9 cellular contexts compared by ENCODE assay signal in genomic region chr2:233209117-233209977, GRCh38. TPM values are rescaled to one million over a fixed set of nuclear protein-coding genes. Genes with fewer than 3 reads are reported as not detected.
DNase-seq lines count a peak whose midpoint lies in the region; ATAC-seq and TF ChIP-seq lines count a peak whose summit lies in the region.
"Had no signal": no experiment of that assay in that cellular context is flagged by ENCODE, and none has a peak within 500 bp of the region (broad histone marks: within the 10 kb centered on the region; RNA-seq: fewer than 3 reads in every experiment).

No MANE protein-coding gene starts in this region.

- no peaks in the 10 kb centered on the region for H3K9me3 Mint-ChIP-seq in chondrocyte (ENCODE audit: low read depth)
- H3K9me3 Mint-ChIP-seq in natural killer cell treated with Interleukin-12 subunit alpha and Interleukin-12 subunit beta and Interleukin-15 and Interleukin-18, amount 100 ng/mL, for 72 hours, result no peaks in the 10 kb centered on the region

- no peaks in the 10 kb centered on the region for H3K27me3 ChIP-seq in MG63

- H3K4me1 Mint-ChIP-seq in chondrocyte (ENCODE audit: low read depth), result peaks cover 34% of the 10 kb centered on the region
- peaks cover 15 to 27% of the 10 kb centered on the region in 2 donors for H3K4me1 Mint-ChIP-seq in natural killer cell treated with Interleukin-12 subunit alpha and Interleukin-12 subunit beta and Interleukin-15 and Interleukin-18, amount 100 ng/mL, for 72 hours (ENCODE audit: low read depth in 2 of 2)

- no peak overlapping the region for H3K4me3 Mint-ChIP-seq in chondrocyte (ENCODE audit: unreplicated experiment)
- peak overlapping the region; percentile 38 for H3K4me3 Mint-ChIP-seq in natural killer cell treated with Interleukin-12 subunit alpha and Interleukin-12 subunit beta and Interleukin-15 and Interleukin-18, amount 100 ng/mL, for 72 hours

- no peak overlapping the region for H3K4me3 ChIP-seq in MG63

- no peaks in the 10 kb centered on the region for H3K9me3 ChIP-seq in MG63

- ATAC-seq in natural killer cell treated with Interleukin-12 subunit alpha and Interleukin-12 subunit beta and Interleukin-15 and Interleukin-18, amount 100 ng/mL, for 72 hours, result no peak
- ATAC-seq in GM18858 (IDR thresholded peaks at IDR 0.05; ENCODE audit: unreplicated experiment), result no peak

- no peaks in the 10 kb centered on the region for H3K36me3 ChIP-seq in MG63

- DNase-seq in EL (peak; percentile 28), MG63 (peak; percentile 23), chondrocyte (ENCODE audit: low spot score) (peak; percentile 1), OCI-M2 (lab: John Stamatoyannopoulos, UW; ENCODE audit: unreplicated experiment) (no peak), NCI-H446 treated with DMSO at 0.1 percent for 48 hours (lab: John Stamatoyannopoulos, UW) (no peak)
- DNase-seq in natural killer cell treated with Interleukin-12 subunit alpha and Interleukin-12 subunit beta and Interleukin-15 and Interleukin-18, amount 100 ng/mL, for 72 hours (ENCODE audit: low spot score), result peak; percentile 3
- no peak for DNase-seq in stimulated activated naive CD4-positive, alpha-beta T cell (lab: John Stamatoyannopoulos, UW)
- DNase-seq: stimulated activated CD4-positive, alpha-beta T cell treated with anti-CD3 and anti-CD28 coated beads, Interleukin-15, amount 100 ng/mL, for 24 hours had no signal

- no peaks in the 10 kb centered on the region for H3K36me3 Mint-ChIP-seq in chondrocyte (ENCODE audit: low read depth)
- no peaks in the 10 kb centered on the region for H3K36me3 Mint-ChIP-seq in natural killer cell treated with Interleukin-12 subunit alpha and Interleukin-12 subunit beta and Interleukin-15 and Interleukin-18, amount 100 ng/mL, for 72 hours

- TF ChIP-seq CTCF in chondrocyte (IDR thresholded peaks at IDR 0.05), result no peak

- H3K27me3 Mint-ChIP-seq in chondrocyte (ENCODE audit: low read depth), result no peaks in the 10 kb centered on the region
- no peaks in the 10 kb centered on the region for H3K27me3 Mint-ChIP-seq in natural killer cell treated with Interleukin-12 subunit alpha and Interleukin-12 subunit beta and Interleukin-15 and Interleukin-18, amount 100 ng/mL, for 72 hours

- peak overlapping the region; percentile 82 for H3K27ac Mint-ChIP-seq in chondrocyte (ENCODE audit: unreplicated experiment)
- H3K27ac Mint-ChIP-seq in natural killer cell treated with Interleukin-12 subunit alpha and Interleukin-12 subunit beta and Interleukin-15 and Interleukin-18, amount 100 ng/mL, for 72 hours, result peak overlapping the region; percentile 70 to 74

RNA-seq across cellular contexts. Expression of gene ATG16L1, which starts 42.1 kb away (rescaled TPM):
- total RNA-seq in MG63 (2014; rRNA removed; shearing (Covaris generic); ENCODE audit: low replicate concordance), result 24.4 and 33.2 TPM in 2 replicates
- total RNA-seq in chondrocyte, result 23.8 to 25.7 TPM (median 24.8 TPM) in 3 replicates
- total RNA-seq in natural killer cell treated with Interleukin-12 subunit alpha and Interleukin-12 subunit beta and Interleukin-15 and Interleukin-18, amount 100 ng/mL, for 72 hours, result 10 to 100 TPM; 39.5 to 78.6 TPM

Comparison
In these comparisons a context has a peak if more than half of its experiments do, and no peak if none do; other contexts are left out.
1. DNase-seq: peak in EL (single experiment), MG63 (single experiment), chondrocyte (single experiment) and natural killer cell treated with Interleukin-12 subunit alpha and Interleukin-12 subunit beta and Interleukin-15 and Interleukin-18, amount 100 ng/mL, for 72 hours (single experiment); none in OCI-M2 (single experiment), NCI-H446 treated with DMSO at 0.1 percent for 48 hours (single experiment) and stimulated activated naive CD4-positive, alpha-beta T cell (0 of 6).